ENCODE assay signal across 22 cellular contexts in genomic region chr1:92125204-92125603, GRCh38. TPM values are rescaled to one million over a fixed set of nuclear protein-coding genes. Genes with fewer than 3 reads are reported as not detected.
"Had no signal": no experiment of that assay in that cellular context is flagged by ENCODE, and none has a peak within 500 bp of the region (broad histone marks: within the 10 kb centered on the region; RNA-seq: fewer than 3 reads in every experiment).

No MANE protein-coding gene starts in this region.

- H3K27ac ChIP-seq: coronary artery, dorsolateral prefrontal cortex, gastrocnemius medialis, lower lobe of right lung, neutrophil, sigmoid colon, skin epidermis, stomach had no signal

- H3K9me3 Mint-ChIP-seq: memory B cell; natural killer cell treated with Interleukin-12 subunit alpha and Interleukin-12 subunit beta and Interleukin-15 and Interleukin-18, amount 100 ng/mL, for 72 hours had no signal

- H3K4me1 ChIP-seq: gastrocnemius medialis, lower lobe of right lung, sigmoid colon, stomach had no signal

- H3K4me3 ChIP-seq: coronary artery, dorsolateral prefrontal cortex, gastrocnemius medialis, heart right ventricle, lower lobe of right lung, sigmoid colon, skin epidermis, stomach had no signal

- DNase-seq: dorsolateral prefrontal cortex; effector CD8-positive, alpha-beta T cell; gastrocnemius medialis; heart right ventricle; hypothalamus; lower lobe of right lung; midbrain; sigmoid colon; stimulated activated CD4-positive, alpha-beta T cell treated with anti-CD3 and anti-CD28 coated beads, Interleukin-12 subunit alpha, Interleukin-12 subunit beta, amount 100 ng/mL, for 4 hours; stimulated activated naive CD4-positive, alpha-beta T cell; stomach; substantia nigra; trophoblast cell had no signal

- H3K36me3 ChIP-seq: gastrocnemius medialis, neutrophil had no signal

- H3K9me3 ChIP-seq: gastrocnemius medialis, heart right ventricle, lower lobe of right lung, neutrophil, sigmoid colon, stomach had no signal

- H3K4me1 Mint-ChIP-seq: memory B cell had no signal

- H3K4me3 Mint-ChIP-seq: memory B cell; natural killer cell treated with Interleukin-12 subunit alpha and Interleukin-12 subunit beta and Interleukin-15 and Interleukin-18, amount 100 ng/mL, for 72 hours had no signal

- H3K27me3 ChIP-seq: dorsolateral prefrontal cortex, gastrocnemius medialis, heart right ventricle, neutrophil, sigmoid colon, stomach had no signal

- H3K27ac Mint-ChIP-seq: memory B cell; natural killer cell treated with Interleukin-12 subunit alpha and Interleukin-12 subunit beta and Interleukin-15 and Interleukin-18, amount 100 ng/mL, for 72 hours had no signal

- H3K27me3 Mint-ChIP-seq: natural killer cell treated with Interleukin-12 subunit alpha and Interleukin-12 subunit beta and Interleukin-15 and Interleukin-18, amount 100 ng/mL, for 72 hours had no signal

- H3K36me3 Mint-ChIP-seq: natural killer cell treated with Interleukin-12 subunit alpha and Interleukin-12 subunit beta and Interleukin-15 and Interleukin-18, amount 100 ng/mL, for 72 hours had no signal

RNA-seq across cellular contexts. Expression of gene SETSIP, which starts 50.0 kb away (rescaled TPM):
- total RNA-seq: chondrocyte; esophagus mucosa; gastrocnemius medialis; heart right ventricle; left lobe of liver; lower lobe of right lung; natural killer cell treated with Interleukin-12 subunit alpha and Interleukin-12 subunit beta and Interleukin-15 and Interleukin-18, amount 100 ng/mL, for 72 hours; sigmoid colon; stomach; urinary bladder had no signal
- polyA plus RNA-seq: heart right ventricle, stomach, urinary bladder had no signal
